In genomic region chr10:47409866-47410256, GRCh38 we compare ENCODE assay signal across 23 cellular contexts. TPM values are rescaled to one million over a fixed set of nuclear protein-coding genes. Genes with fewer than 3 reads are reported as not detected.
A peak's percentile ranks its signal among the peaks of the same experiment; 100 is the strongest.
DNase-seq lines count a peak whose midpoint lies in the region; ATAC-seq, FAIRE-seq and TF ChIP-seq lines count a peak whose summit lies in the region.
"Had no signal": no experiment of that assay in that cellular context is flagged by ENCODE, and none has a peak within 500 bp of the region (broad histone marks: within the 10 kb centered on the region; RNA-seq: fewer than 3 reads in every experiment).

No MANE protein-coding gene starts in this region.

- TF ChIP-seq CTCF in PC-9 (conservative IDR thresholded peaks at IDR 0.05) (no peak), kidney (IDR thresholded peaks at IDR 0.05; ENCODE audit: borderline replicate concordance, extremely low read depth, insufficient read depth) (no peak), upper lobe of right lung (IDR thresholded peaks at IDR 0.05) (no peak)

- intact Hi-C loops in PC-9 (cut with micrococcal nuclease; ENCODE audit: unreplicated experiment), result no loop called here
- intact Hi-C loops in kidney (cut with DNase I), result no loop called here
- intact Hi-C loops in upper lobe of right lung (cut with DNase I), result no loop called here

- no peak for ATAC-seq in upper lobe of right lung

- no peaks in the 10 kb centered on the region for H3K36me3 ChIP-seq in PC-9 (ENCODE audit: low read depth)
- H3K36me3 ChIP-seq in kidney (ENCODE audit: control insufficient read depth in 1 of 2, insufficient read depth in 2 of 2, low read length in 2 of 2), result no peaks in the 10 kb centered on the region
- H3K36me3 ChIP-seq in upper lobe of right lung, result no peaks in the 10 kb centered on the region
- H3K36me3 ChIP-seq: HAP-1, MG63 had no signal

- no peaks in the 10 kb centered on the region for H3K9me3 ChIP-seq in PC-9 (ENCODE audit: insufficient read depth, low read depth)
- no peaks in the 10 kb centered on the region for H3K9me3 ChIP-seq in kidney (ENCODE audit: control insufficient read depth in 1 of 2, low read length in 2 of 2)
- no peaks in the 10 kb centered on the region for H3K9me3 ChIP-seq in upper lobe of right lung
- H3K9me3 ChIP-seq: HAP-1, MG63, SK-N-SH had no signal

- H3K79me2 ChIP-seq in PC-9 (ENCODE audit: low read depth), result peaks cover 20% of the 10 kb centered on the region

- H3K27ac ChIP-seq in PC-9 (no peak overlapping the region), kidney (ENCODE audit: low read depth in 2 of 2, low read length in 2 of 2) (no peak overlapping the region), upper lobe of right lung (no peak overlapping the region)
- H3K27ac ChIP-seq: GM23248 had no signal

- H4K20me1 ChIP-seq in PC-9 (ENCODE audit: insufficient read depth), result no peaks in the 10 kb centered on the region

- H3K9ac ChIP-seq in kidney (ENCODE audit: low read length in 2 of 2), result no peak overlapping the region
- H3K9ac ChIP-seq: GM23248, SK-N-SH had no signal

- no peak overlapping the region for H3K4me3 ChIP-seq in PC-9
- H3K4me3 ChIP-seq in kidney (ENCODE audit: low read length in 2 of 2), result no peak overlapping the region
- H3K4me3 ChIP-seq in upper lobe of right lung, result no peak overlapping the region
- H3K4me3 ChIP-seq: GM23248, HAP-1, MG63 had no signal

- H3K27me3 ChIP-seq in PC-9 (ENCODE audit: insufficient read depth, low read depth), result no peaks in the 10 kb centered on the region
- H3K27me3 ChIP-seq in upper lobe of right lung, result no peaks in the 10 kb centered on the region
- H3K27me3 ChIP-seq: MG63 had no signal

- no TSS peak for BruUV-seq in PC-9 (replicated peaks; lab: Mats Ljungman, UMichigan)

- CTCF ChIA-PET in PC-9 (lab: Charles Lee), result no interaction called here

- peaks cover 55% of the 10 kb centered on the region for H3F3A ChIP-seq in PC-9 (ENCODE audit: insufficient read depth, low read depth)

- in situ Hi-C loops in ACHN (cut with HindIII; ENCODE audit: low pct_ligation_motif_present, low pct_unique_long_range_greater_than_20kb, low sequenced_read_pairs), result no loop called here

- POLR2A ChIA-PET in PC-9 (lab: Charles Lee; ENCODE audit: unreplicated experiment), result no interaction called here

- FAIRE-seq in kidney (lab: Jason Lieb, UNC), result no peak

- no peak overlapping the region for H2AFZ ChIP-seq in PC-9
- H2AFZ ChIP-seq: GM23248 had no signal

- peak overlapping the region; percentile 92 for H3K4me2 ChIP-seq in PC-9
- H3K4me2 ChIP-seq: SK-N-SH had no signal

- no peaks in the 10 kb centered on the region for H3K9me2 ChIP-seq in PC-9 (ENCODE audit: insufficient read depth)
- H3K9me2 ChIP-seq: SK-N-SH had no signal

- H3K4me1 ChIP-seq in PC-9 (replicated peaks; ENCODE audit: insufficient read depth) (peaks cover 87% of the 10 kb centered on the region), kidney (ENCODE audit: control insufficient read depth in 1 of 2, insufficient read depth in 1 of 2, low read depth in 1 of 2, low read length in 2 of 2) (no peaks in the 10 kb centered on the region), upper lobe of right lung (no peaks in the 10 kb centered on the region)
- H3K4me1 ChIP-seq: HAP-1 had no signal

- peak; percentile 62 for DNase-seq in activated effector memory CD4-positive, alpha-beta T cell treated with anti-CD3 and anti-CD28 coated beads, Interleukin-2, amount 50 U/mL, for 16 hours
- no peak for DNase-seq in activated effector memory CD4-positive, alpha-beta T cell treated with Interleukin-2 at 50 U/mL for 16 hours
- DNase-seq in PC-9, result no peak
- DNase-seq in kidney, result peak; percentile 48
- DNase-seq in upper lobe of right lung, result peak; percentile 59
- DNase-seq in ACHN, result no peak
- DNase-seq in NCI-H1417 treated with DMSO at 0.1 percent for 48 hours (lab: John Stamatoyannopoulos, UW), result no peak
- DNase-seq in NOMO-1 (lab: John Stamatoyannopoulos, UW; ENCODE audit: unreplicated experiment in 2 of 2), result no peak
- DNase-seq: 8988T; C1 segment of cervical spinal cord; CD4-positive, alpha-beta memory T cell; COR-L47; GM23248; KG1; MG63; NCI-H1105 treated with DMSO at 0.1 percent for 48 hours; NCI-H2029; NCI-H446; NCI-H524 treated with DMSO at 0.1 percent for 48 hours; NCI-H774; SK-N-SH had no signal

RNA-seq across cellular contexts. Expression of gene ZNF488, which starts 25.8 kb away (rescaled TPM):
- total RNA-seq in PC-9 (2021) (11.4 and 18.1 TPM in 2 replicates), kidney (0.09 TPM), upper lobe of right lung (0.41 TPM)
- polyA plus RNA-seq in kidney (ENCODE audit: insufficient read depth, low read depth, low replicate concordance), result 4.0 TPM
- total RNA-seq: CD4-positive, alpha-beta memory T cell; G401; GM23248 had no signal

Comparison
In these comparisons a context has a peak if more than half of its experiments do, and no peak if none do; other contexts are left out.
1. DNase-seq: peak in activated effector memory CD4-positive, alpha-beta T cell treated with anti-CD3 and anti-CD28 coated beads, Interleukin-2, amount 50 U/mL, for 16 hours (single experiment), kidney (single experiment) and upper lobe of right lung (single experiment); none in activated effector memory CD4-positive, alpha-beta T cell treated with Interleukin-2 at 50 U/mL for 16 hours (single experiment), PC-9 (0 of 2), ACHN (single experiment), NCI-H1417 treated with DMSO at 0.1 percent for 48 hours (single experiment) and NOMO-1 (0 of 2).